ENCODE assay signal across 8 cellular contexts in genomic region chr12:110743571-110744093, GRCh38. TPM values are rescaled to one million over a fixed set of nuclear protein-coding genes. Genes with fewer than 3 reads are reported as not detected.
DNase-seq lines count a peak whose midpoint lies in the region; ATAC-seq and TF ChIP-seq lines count a peak whose summit lies in the region.

No MANE protein-coding gene starts in this region.

- peak; percentile 8 for ATAC-seq in SK-N-SH treated with all-trans-retinoic acid at 6 μM for 48 hours
- no peak for ATAC-seq in natural killer cell treated with Interleukin-12 subunit alpha and Interleukin-12 subunit beta and Interleukin-15 and Interleukin-18, amount 100 ng/mL, for 72 hours
- no peak for ATAC-seq in GM21515 (IDR thresholded peaks at IDR 0.05; ENCODE audit: unreplicated experiment)

- H3K4me1 ChIP-seq in esophagus squamous epithelium: peaks cover 0 to 58% (median 31%) of the 10 kb centered on the region in 3 donors

- TF ChIP-seq POLR2A in esophagus squamous epithelium (IDR thresholded peaks at IDR 0.05): no peak

- no peaks in the 10 kb centered on the region for H3K36me3 ChIP-seq in esophagus squamous epithelium

- peak overlapping the region; percentile 78 to 98 (median 86) for H3K4me3 ChIP-seq in esophagus squamous epithelium

- peak overlapping the region; percentile 87 to 94 for H3K27ac Mint-ChIP-seq in natural killer cell treated with Interleukin-12 subunit alpha and Interleukin-12 subunit beta and Interleukin-15 and Interleukin-18, amount 100 ng/mL, for 72 hours

- no peak for TF ChIP-seq CTCF in esophagus squamous epithelium (IDR thresholded peaks at IDR 0.05)

- H3K27me3 Mint-ChIP-seq in natural killer cell treated with Interleukin-12 subunit alpha and Interleukin-12 subunit beta and Interleukin-15 and Interleukin-18, amount 100 ng/mL, for 72 hours: no peaks in the 10 kb centered on the region

- intact Hi-C loops in esophagus squamous epithelium (cut with DNase I): no loop called here

- no peaks in the 10 kb centered on the region for H3K9me3 Mint-ChIP-seq in natural killer cell treated with Interleukin-12 subunit alpha and Interleukin-12 subunit beta and Interleukin-15 and Interleukin-18, amount 100 ng/mL, for 72 hours

- DNase-seq in SIG-M5 treated with dmso at 0.1 percent for 504 hours (lab: John Stamatoyannopoulos, UW; ENCODE audit: unreplicated experiment): peak; percentile 55
- no peak for DNase-seq in SIG-M5 (lab: John Stamatoyannopoulos, UW)
- no peak for DNase-seq in esophagus squamous epithelium (lab: John Stamatoyannopoulos, UW)
- DNase-seq in natural killer cell treated with Interleukin-12 subunit alpha and Interleukin-12 subunit beta and Interleukin-15 and Interleukin-18, amount 100 ng/mL, for 72 hours (ENCODE audit: low spot score): no peak
- DNase-seq in NCI-H2196 treated with DMSO at 0.1 percent for 48 hours (lab: John Stamatoyannopoulos, UW; ENCODE audit: unreplicated experiment): no peak
- no peak for DNase-seq in NCI-H187 treated with DMSO at 0.1 percent for 48 hours (lab: John Stamatoyannopoulos, UW)

- H3K27ac ChIP-seq in esophagus squamous epithelium: peak overlapping the region in 3 of 4 donors; percentile 65 to 98 (median 93)

- H3K4me3 Mint-ChIP-seq in natural killer cell treated with Interleukin-12 subunit alpha and Interleukin-12 subunit beta and Interleukin-15 and Interleukin-18, amount 100 ng/mL, for 72 hours: peak overlapping the region; percentile 99

- H3K9me3 ChIP-seq in esophagus squamous epithelium: no peaks in the 10 kb centered on the region

- no peaks in the 10 kb centered on the region for H3K27me3 ChIP-seq in esophagus squamous epithelium

- H3K4me1 Mint-ChIP-seq in natural killer cell treated with Interleukin-12 subunit alpha and Interleukin-12 subunit beta and Interleukin-15 and Interleukin-18, amount 100 ng/mL, for 72 hours (ENCODE audit: low read depth in 2 of 2): peaks cover 36 to 39% of the 10 kb centered on the region in 2 donors

- WGBS in esophagus squamous epithelium, 2 donors: 23 to 31% methylated on average over 24 to 26 of the region's 26 CpGs

- H3K36me3 Mint-ChIP-seq in natural killer cell treated with Interleukin-12 subunit alpha and Interleukin-12 subunit beta and Interleukin-15 and Interleukin-18, amount 100 ng/mL, for 72 hours: peaks cover 11% of the 10 kb centered on the region

TF ChIP-seq in SK-N-SH treated with all-trans-retinoic acid at 6 μM for 48 hours, 23 proteins besides CTCF, POLR2A, EP300 and RAD21:
- no peak for TF ChIP-seq TCF4 (CRISPR knock-in tag; IDR thresholded peaks at IDR 0.05; ENCODE audit: borderline replicate concordance)
- TF ChIP-seq ARNTL (CRISPR knock-in tag; IDR thresholded peaks at IDR 0.05; ENCODE audit: borderline replicate concordance, low read depth): no peak
TF ChIP-seq in SK-N-SH treated with all-trans-retinoic acid at 6 μM for 48 hours: peak in this region for 0.

RNA-seq across cellular contexts. Expression of gene PPP1CC, which starts 0.9 kb away (rescaled TPM):
- total RNA-seq in esophagus squamous epithelium: 100 to 1,000 TPM in 3 of 4 donors, 10 to 100 TPM in 1; 55.3 to 127 (median 114) TPM
- total RNA-seq in natural killer cell treated with Interleukin-12 subunit alpha and Interleukin-12 subunit beta and Interleukin-15 and Interleukin-18, amount 100 ng/mL, for 72 hours: 100 to 1,000 TPM; 140 to 143 TPM

RNA-seq across cellular contexts. Expression of gene HVCN1, which starts 54.7 kb away (rescaled TPM):
- total RNA-seq in esophagus squamous epithelium: 1 to 10 TPM; 1.0 to 5.7 (median 1.7) TPM
- total RNA-seq in natural killer cell treated with Interleukin-12 subunit alpha and Interleukin-12 subunit beta and Interleukin-15 and Interleukin-18, amount 100 ng/mL, for 72 hours: 1 to 10 TPM in 1 of 2 donors, under 1 TPM in 1; 1.00 to 3.3 TPM
